ENCODE assay signal across 1 cellular context in genomic region chrX:23661671-23662070, GRCh38.
TF ChIP-seq lines count a peak whose summit lies in the region.

No MANE protein-coding gene starts in this region.

TF ChIP-seq in WTC11, 78 proteins besides CTCF, POLR2A, EP300 and RAD21 (continued from another document):
- TF ChIP-seq ZNF532 (CRISPR knock-in tag; IDR thresholded peaks at IDR 0.05; ENCODE audit: borderline replicate concordance), result no peak
- no peak for TF ChIP-seq TEAD1 (CRISPR knock-in tag; IDR thresholded peaks at IDR 0.05)
- TF ChIP-seq JAZF1 (CRISPR knock-in tag; IDR thresholded peaks at IDR 0.05), result no peak
- TF ChIP-seq GRHL2 (CRISPR knock-in tag; IDR thresholded peaks at IDR 0.05; ENCODE audit: insufficient replicate concordance, severe bottlenecking), result no peak
- TF ChIP-seq SMAD4 (CRISPR knock-in tag; IDR thresholded peaks at IDR 0.05), result no peak
- TF ChIP-seq NR1H2 (CRISPR knock-in tag; IDR thresholded peaks at IDR 0.05), result no peak
- TF ChIP-seq ZNF232 (CRISPR knock-in tag; IDR thresholded peaks at IDR 0.05), result no peak
- TF ChIP-seq NFATC4 (CRISPR knock-in tag; IDR thresholded peaks at IDR 0.05), result no peak
- no peak for TF ChIP-seq ERG (CRISPR knock-in tag; IDR thresholded peaks at IDR 0.05)
- no peak for TF ChIP-seq GABPB1 (CRISPR knock-in tag; IDR thresholded peaks at IDR 0.05)
- TF ChIP-seq PREB (CRISPR knock-in tag; IDR thresholded peaks at IDR 0.05; ENCODE audit: borderline replicate concordance), result no peak
- TF ChIP-seq KAT7 (CRISPR knock-in tag; IDR thresholded peaks at IDR 0.05; ENCODE audit: borderline replicate concordance), result no peak
- TF ChIP-seq ESRRA (CRISPR knock-in tag; IDR thresholded peaks at IDR 0.05; ENCODE audit: borderline replicate concordance), result no peak
- TF ChIP-seq TP53 (CRISPR knock-in tag; IDR thresholded peaks at IDR 0.05), result no peak
- TF ChIP-seq ATF1 (CRISPR knock-in tag; IDR thresholded peaks at IDR 0.05), result no peak
- TF ChIP-seq OVOL2 (CRISPR knock-in tag; IDR thresholded peaks at IDR 0.05; ENCODE audit: borderline replicate concordance), result no peak
- TF ChIP-seq ATF2 (CRISPR knock-in tag; IDR thresholded peaks at IDR 0.05; ENCODE audit: borderline replicate concordance, low read depth), result no peak
